In genomic region chrX:106481341-106481740, GRCh38 we compare ENCODE assay signal across 8 cellular contexts.
A peak's percentile ranks its signal among the peaks of the same experiment; 100 is the strongest.
DNase-seq lines count a peak whose midpoint lies in the region; ATAC-seq and TF ChIP-seq lines count a peak whose summit lies in the region.

No MANE protein-coding gene starts in this region.

- POLR2A ChIA-PET in AG04450 (lab: Yijun Ruan, JAX): no interaction called here

- TF ChIP-seq CTCF in AG04450 (IDR thresholded peaks at IDR 0.05; ENCODE audit: low read depth, low read length): peak; percentile 66
- TF ChIP-seq CTCF in lung (IDR thresholded peaks at IDR 0.05; ENCODE audit: control extremely low read depth, extremely low read depth): peak; percentile 48
- TF ChIP-seq CTCF in suprapubic skin (IDR thresholded peaks at IDR 0.05): peak; percentile 53 to 58

- H3K4me3 ChIP-seq in AG04450 (ENCODE audit: low read depth, low read length): no peak overlapping the region
- H3K4me3 ChIP-seq in Karpas-422 (ENCODE audit: low read length): no peak overlapping the region
- no peak overlapping the region for H3K4me3 ChIP-seq in lung
- H3K4me3 ChIP-seq in suprapubic skin: no peak overlapping the region

- no peak overlapping the region for H2AFZ ChIP-seq in Karpas-422 (ENCODE audit: low read length)

- no peaks in the 10 kb centered on the region for H4K20me1 ChIP-seq in Karpas-422 (ENCODE audit: insufficient read depth, low read depth, low read length)

- H3K36me3 ChIP-seq in Karpas-422 (ENCODE audit: insufficient read depth, low read length): no peaks in the 10 kb centered on the region
- no peaks in the 10 kb centered on the region for H3K36me3 ChIP-seq in lung (ENCODE audit: control insufficient read depth in 2 of 2, insufficient read depth in 2 of 2, low read length in 2 of 2)
- no peaks in the 10 kb centered on the region for H3K36me3 ChIP-seq in suprapubic skin

- TF ChIP-seq EP300 in suprapubic skin (IDR thresholded peaks at IDR 0.05): no peak

- H3K27ac ChIP-seq in AG04450 (ENCODE audit: low read depth, low read length): no peak overlapping the region
- H3K27ac ChIP-seq in Karpas-422 (ENCODE audit: low read length): no peak overlapping the region
- no peak overlapping the region for H3K27ac ChIP-seq in lung (ENCODE audit: low read depth in 1 of 2, low read length in 1 of 2)
- H3K27ac ChIP-seq in suprapubic skin: no peak overlapping the region

- no peaks in the 10 kb centered on the region for H3K27me3 ChIP-seq in AG04450 (ENCODE audit: control insufficient read depth, insufficient read depth, low read length)
- no peaks in the 10 kb centered on the region for H3K27me3 ChIP-seq in Karpas-422 (ENCODE audit: low read length)
- H3K27me3 ChIP-seq in lung (ENCODE audit: control insufficient read depth, insufficient read depth): no peaks in the 10 kb centered on the region
- H3K27me3 ChIP-seq in suprapubic skin: no peaks in the 10 kb centered on the region

- ATAC-seq in lung (ENCODE audit: insufficient read depth, low FRiP score) (peak; percentile 83), HG03025 (IDR thresholded peaks at IDR 0.05; ENCODE audit: low FRiP score, unreplicated experiment) (no peak)

- CTCF ChIA-PET in AG04450 (lab: Charles Lee): interaction anchor here (0.5 to 3.2 kb wide), 13 partner anchors 9 to 325 kb away, joined by 3 to 22 read pairs (median 4); partner anchors contain the start of gene TBC1D8B

- DNase-seq in AG04450 (ENCODE audit: low read depth, low spot score): peak; percentile 1
- DNase-seq in GM04504 (ENCODE audit: low read depth): peak; percentile 24
- peak; percentile 83 for DNase-seq in Karpas-422
- DNase-seq in SW480 (ENCODE audit: low spot score): peak; percentile 64
- peak; percentile 54 for DNase-seq in dermis blood vessel endothelial cell
- peak; percentile 58 for DNase-seq in lung (ENCODE audit: low spot score)
- no peak for DNase-seq in suprapubic skin (ENCODE audit: low spot score in 2 of 2)

- H3K4me2 ChIP-seq in Karpas-422 (ENCODE audit: low read depth, low read length, poor library complexity, severe bottlenecking): no peak overlapping the region

- H3K9me2 ChIP-seq in Karpas-422 (replicated peaks; ENCODE audit: insufficient read depth, low read length): no peaks in the 10 kb centered on the region

- no peak for TF ChIP-seq POLR2A in suprapubic skin (IDR thresholded peaks at IDR 0.05)

- H3K9me3 ChIP-seq in AG04450 (ENCODE audit: control insufficient read depth, insufficient read depth, low read length) (no peaks in the 10 kb centered on the region), Karpas-422 (ENCODE audit: low read length) (no peaks in the 10 kb centered on the region), lung (ENCODE audit: control insufficient read depth in 2 of 2, insufficient read depth in 1 of 2, low read length in 1 of 2) (no peaks in the 10 kb centered on the region), suprapubic skin (no peaks in the 10 kb centered on the region)

- WGBS in lung, 2 donors: 5 to 8% methylated on average over 1 of the region's 1 CpG
- 0% methylated on average over 1 of the region's 1 CpG for WGBS in suprapubic skin

- no peak overlapping the region for H3K9ac ChIP-seq in Karpas-422 (ENCODE audit: low read length)

- H3K4me1 ChIP-seq in Karpas-422 (ENCODE audit: low read length) (no peaks in the 10 kb centered on the region), lung (ENCODE audit: control insufficient read depth in 2 of 2, insufficient read depth in 2 of 2, low read length in 2 of 2) (no peaks in the 10 kb centered on the region), suprapubic skin (no peaks in the 10 kb centered on the region)

- no peaks in the 10 kb centered on the region for H3K79me2 ChIP-seq in Karpas-422 (ENCODE audit: low read length)

Comparison
In these comparisons a context has a peak if more than half of its experiments do, and no peak if none do; other contexts are left out.
1. DNase-seq: peak in AG04450 (single experiment), GM04504 (single experiment), Karpas-422 (single experiment), SW480 (single experiment), dermis blood vessel endothelial cell (single experiment) and lung (single experiment); none in suprapubic skin (0 of 2).
2. Peak in every context shown above with its lines, with median percentiles within 50 percentile points of each other: CTCF ChIP-seq.